13 cellular contexts compared by ENCODE assay signal in the genomic region with DNA sequence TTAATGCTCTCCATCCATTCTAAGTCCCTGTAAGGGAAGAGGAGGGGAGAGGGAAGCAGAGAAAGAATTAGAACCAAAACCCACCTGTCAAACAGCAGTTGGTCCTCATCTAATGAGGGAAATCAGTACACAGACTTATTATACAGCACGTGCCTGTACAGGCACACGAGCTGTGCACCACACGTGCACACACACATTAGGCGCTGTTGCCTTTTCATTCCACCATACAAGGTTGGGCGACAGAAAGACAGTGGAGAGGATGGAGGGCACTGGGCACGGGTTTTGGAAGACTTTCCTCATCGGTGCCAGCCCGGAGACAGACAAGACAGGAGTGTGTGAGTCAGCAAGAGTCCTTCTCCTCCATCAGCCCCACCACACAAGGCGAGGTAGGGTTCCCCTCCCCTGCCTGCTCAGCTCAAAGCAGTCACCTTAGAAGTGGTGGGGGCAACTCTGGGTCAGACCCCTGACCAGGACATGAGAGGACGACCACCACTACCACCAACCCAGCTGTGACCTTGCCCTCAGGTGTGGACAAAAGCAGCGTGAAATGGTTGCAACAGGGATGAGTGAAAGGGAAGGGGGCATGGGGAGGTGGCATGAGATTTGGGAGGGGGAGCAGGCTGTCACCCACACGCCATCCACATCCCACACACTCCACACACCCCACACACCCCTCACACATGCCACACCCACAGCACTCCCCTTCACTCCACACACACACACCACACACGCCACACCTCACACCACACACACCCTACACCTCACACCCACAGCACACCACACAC.
DNase-seq lines count a peak whose midpoint lies in the region; ATAC-seq, FAIRE-seq and TF ChIP-seq lines count a peak whose summit lies in the region.
"Had no signal": no experiment of that assay in that cellular context is flagged by ENCODE, and none has a peak within 500 bp of the region (broad histone marks: within the 10 kb centered on the region; RNA-seq: fewer than 3 reads in every experiment).

No MANE protein-coding gene starts in this region.

- no peak for DNase-seq in activated T-cell treated with anti-CD3 and anti-CD28 coated beads, Interleukin-2, amount 50 U/mL, for 72 hours
- DNase-seq in activated T-cell treated with anti-CD3 and anti-CD28 coated beads, Interleukin-2, amount 50 U/mL, for 48 hours = no peak
- DNase-seq in type B pancreatic cell (ENCODE audit: extremely low spot score, unreplicated experiment) (no peak), ecto neural progenitor cell (ENCODE audit: low spot score) (no peak), urothelium cell line (ENCODE audit: low spot score) (no peak), Karpas-422 (no peak)
- DNase-seq: activated CD8-positive, alpha-beta memory T cell treated with anti-CD3 and anti-CD28 coated beads for 24 hours; amygdala; left ventricle myocardium superior; NCI-H345; OCI-M1 had no signal

- no peaks in the 10 kb centered on the region for H3K9me3 Mint-ChIP-seq in activated T-cell treated with anti-CD3 and anti-CD28 coated beads, Interleukin-2, amount 50 U/mL, for 72 hours
- H3K9me3 Mint-ChIP-seq in type B pancreatic cell = no peaks in the 10 kb centered on the region

- TF ChIP-seq CTCF in type B pancreatic cell (conservative IDR thresholded peaks at IDR 0.05) = no peak

- no peaks in the 10 kb centered on the region for H3K27me3 ChIP-seq in muscle layer of colon (ENCODE audit: control insufficient read depth in 1 of 2, insufficient read depth in 2 of 2, low read length in 2 of 2)
- H3K27me3 ChIP-seq in Karpas-422 (ENCODE audit: low read length) = no peaks in the 10 kb centered on the region

- peak overlapping the region; percentile 61 for H3K27ac Mint-ChIP-seq in activated T-cell treated with anti-CD3 and anti-CD28 coated beads, Interleukin-2, amount 50 U/mL, for 72 hours
- peak overlapping the region; percentile 12 for H3K27ac Mint-ChIP-seq in type B pancreatic cell

- H3K4me3 ChIP-seq in muscle layer of colon (ENCODE audit: low read depth in 1 of 2, low read length in 2 of 2) (no peak overlapping the region), Karpas-422 (ENCODE audit: low read length) (no peak overlapping the region)

- H3K9ac ChIP-seq in muscle layer of colon (ENCODE audit: low read length) (peak overlapping the region; percentile 32), Karpas-422 (ENCODE audit: low read length) (no peak overlapping the region)

- ATAC-seq in activated T-cell treated with anti-CD3 and anti-CD28 coated beads, Interleukin-2, amount 50 U/mL, for 72 hours (replicated peaks in 1 of 2) = peak; percentile 8 to 31
- ATAC-seq: left ventricle myocardium superior had no signal

- peaks cover 76% of the 10 kb centered on the region for H3K36me3 ChIP-seq in muscle layer of colon (ENCODE audit: insufficient read depth, low read length)
- no peaks in the 10 kb centered on the region for H3K36me3 ChIP-seq in Karpas-422 (ENCODE audit: insufficient read depth, low read length)

- no peaks in the 10 kb centered on the region for H3K9me3 ChIP-seq in muscle layer of colon (ENCODE audit: low read length)
- no peaks in the 10 kb centered on the region for H3K9me3 ChIP-seq in Karpas-422 (ENCODE audit: low read length)

- no peaks in the 10 kb centered on the region for H4K20me1 ChIP-seq in Karpas-422 (ENCODE audit: insufficient read depth, low read depth, low read length)

- H3K4me1 ChIP-seq in muscle layer of colon (ENCODE audit: insufficient read depth, low read length) = peaks cover 88% of the 10 kb centered on the region
- no peaks in the 10 kb centered on the region for H3K4me1 ChIP-seq in Karpas-422 (ENCODE audit: low read length)

- H3K4me1 Mint-ChIP-seq in activated T-cell treated with anti-CD3 and anti-CD28 coated beads, Interleukin-2, amount 50 U/mL, for 72 hours (ENCODE audit: low read depth) = peaks cover 42% of the 10 kb centered on the region
- H3K4me1 Mint-ChIP-seq in type B pancreatic cell (ENCODE audit: unreplicated experiment) = peaks cover 8% of the 10 kb centered on the region

- no peaks in the 10 kb centered on the region for H3K79me2 ChIP-seq in Karpas-422 (ENCODE audit: low read length)

- H3K4me3 Mint-ChIP-seq in activated T-cell treated with anti-CD3 and anti-CD28 coated beads, Interleukin-2, amount 50 U/mL, for 72 hours = no peak overlapping the region
- H3K4me3 Mint-ChIP-seq in type B pancreatic cell = no peak overlapping the region

- H3K9me2 ChIP-seq in Karpas-422 (replicated peaks; ENCODE audit: insufficient read depth, low read length) = no peaks in the 10 kb centered on the region

- H3K36me3 Mint-ChIP-seq in activated T-cell treated with anti-CD3 and anti-CD28 coated beads, Interleukin-2, amount 50 U/mL, for 72 hours (ENCODE audit: insufficient read depth in 2 of 2) = peaks cover 3 to 8% of the 10 kb centered on the region in 2 donors
- H3K36me3 Mint-ChIP-seq in type B pancreatic cell = peaks cover 26% of the 10 kb centered on the region

- H3K27ac ChIP-seq in angular gyrus (ENCODE audit: low read depth, low read length) (peak overlapping the region; percentile 78), muscle layer of colon (ENCODE audit: low read depth, low read length) (peak overlapping the region; percentile 71), Karpas-422 (ENCODE audit: low read length) (no peak overlapping the region)

- no peak for FAIRE-seq in urothelium cell line (lab: Jason Lieb, UNC)

- no peak overlapping the region for H2AFZ ChIP-seq in Karpas-422 (ENCODE audit: low read length)

- H3K4me2 ChIP-seq in Karpas-422 (ENCODE audit: low read depth, low read length, poor library complexity, severe bottlenecking) = no peak overlapping the region

- H3K27me3 Mint-ChIP-seq in activated T-cell treated with anti-CD3 and anti-CD28 coated beads, Interleukin-2, amount 50 U/mL, for 72 hours (ENCODE audit: low read depth) = no peaks in the 10 kb centered on the region
- H3K27me3 Mint-ChIP-seq in type B pancreatic cell = no peaks in the 10 kb centered on the region
